In genomic region chr17:79081571-79082276, GRCh38 we compare ENCODE assay signal across 13 cellular contexts. TPM values are rescaled to one million over a fixed set of nuclear protein-coding genes. Genes with fewer than 3 reads are reported as not detected.
DNase-seq lines count a peak whose midpoint lies in the region; ATAC-seq and TF ChIP-seq lines count a peak whose summit lies in the region.
"Had no signal": no experiment of that assay in that cellular context is flagged by ENCODE, and none has a peak within 500 bp of the region (broad histone marks: within the 10 kb centered on the region; RNA-seq: fewer than 3 reads in every experiment).

No MANE protein-coding gene starts in this region.

- no peaks in the 10 kb centered on the region for H3K4me1 ChIP-seq in ovary (ENCODE audit: insufficient read depth)
- H3K4me1 ChIP-seq: A549 had no signal

- no peak for TF ChIP-seq POLR2A in ovary (IDR thresholded peaks at IDR 0.05)

- ATAC-seq in Right ventricle myocardium superior (ENCODE audit: poor library complexity), result no peak
- ATAC-seq in left cardiac atrium, result no peak
- ATAC-seq in left colon, result peak; percentile 7
- ATAC-seq in sciatic nerve, result peak; percentile 5
- no peak for ATAC-seq in HG03175 (IDR thresholded peaks at IDR 0.05; ENCODE audit: unreplicated experiment)

- no peak for TF ChIP-seq EP300 in ovary (IDR thresholded peaks at IDR 0.05)

- DNase-seq in Right ventricle myocardium superior (peak; percentile 47), left cardiac atrium (no peak), HuH-7.5 (ENCODE audit: low spot score) (peak; percentile 2), left colon (no peak), sciatic nerve (ENCODE audit: low spot score) (no peak), NCI-H187 treated with DMSO at 0.1 percent for 48 hours (lab: John Stamatoyannopoulos, UW) (no peak), ovary (no peak)
- DNase-seq: HFFc6, NCI-H2029, NCI-H510A had no signal

- no peak overlapping the region for H3K27ac ChIP-seq in ovary
- H3K27ac ChIP-seq: A549 had no signal

- TF ChIP-seq CTCF in ovary (IDR thresholded peaks at IDR 0.05), result no peak

- H3K9me3 ChIP-seq in ovary, result no peaks in the 10 kb centered on the region
- H3K9me3 ChIP-seq: A549 had no signal

- no peaks in the 10 kb centered on the region for H3K27me3 ChIP-seq in ovary

- H3K36me3 ChIP-seq in ovary, result no peaks in the 10 kb centered on the region

- H3K4me3 ChIP-seq in ovary, result no peak overlapping the region
- H3K4me3 ChIP-seq: A549 had no signal

- intact Hi-C loops in Right ventricle myocardium superior (cut with DNase I), result no loop called here
- intact Hi-C loops in left cardiac atrium (cut with DNase I), result loop anchor here in 1 of 2 donors (5.0 kb wide), 1 partner anchor 34 kb away; no protein-coding TSS in a partner anchor
- intact Hi-C loops in left colon (cut with DNase I, micrococcal nuclease), result loop anchor here in 1 of 2 donors (10.0 kb wide), 1 partner anchor 303 kb away; no protein-coding TSS in a partner anchor
- intact Hi-C loops in sciatic nerve (cut with DNase I), result no loop called here
- intact Hi-C loops in ovary (cut with DNase I), result no loop called here

- 63 to 75% (median 64%) methylated on average over 20 of the region's 20 CpGs for WGBS in ovary, 3 donors

RNA-seq across cellular contexts. Expression of gene ENGASE, which starts 7.1 kb away (rescaled TPM):
- total RNA-seq in Right ventricle myocardium superior (29.1 TPM), left cardiac atrium (10 to 100 TPM; 34.5 to 47.5 TPM), left colon (10 to 100 TPM; 85.4 to 89.5 TPM), sciatic nerve (57.3 TPM), ovary (10 to 100 TPM; 21.0 to 61.5 (median 48.2) TPM)
- 10 to 100 TPM in 1 of 2 donors, 1 to 10 TPM in 1; 6.0 to 32.0 TPM for polyA plus RNA-seq in ovary

RNA-seq across cellular contexts. Expression of gene C1QTNF1, which starts 57.8 kb away (rescaled TPM):
- total RNA-seq in Right ventricle myocardium superior, result 143 TPM
- total RNA-seq in left cardiac atrium, result 100 to 1,000 TPM; 377 to 765 TPM
- total RNA-seq in left colon, result 10 to 100 TPM; 14.6 to 16.7 TPM
- 22.6 TPM for total RNA-seq in sciatic nerve
- total RNA-seq in ovary, result 10 to 100 TPM; 41.1 to 85.9 (median 53.5) TPM
- polyA plus RNA-seq in ovary, result 10 to 100 TPM; 17.9 to 69.4 TPM
- polyA plus RNA-seq: IgD-negative memory B cell had no signal

Comparison
In these comparisons a context has a peak if more than half of its experiments do, and no peak if none do; other contexts are left out.
1. DNase-seq: peak in Right ventricle myocardium superior (single experiment) and HuH-7.5 (single experiment); none in left cardiac atrium (single experiment), left colon (0 of 2), sciatic nerve (single experiment), NCI-H187 treated with DMSO at 0.1 percent for 48 hours (single experiment) and ovary (0 of 5).
2. ATAC-seq: peak in left colon (single experiment) and sciatic nerve (single experiment); none in Right ventricle myocardium superior (single experiment), left cardiac atrium (0 of 2) and HG03175 (single experiment).